ENCODE assay signal across 23 cellular contexts in the genomic region with DNA sequence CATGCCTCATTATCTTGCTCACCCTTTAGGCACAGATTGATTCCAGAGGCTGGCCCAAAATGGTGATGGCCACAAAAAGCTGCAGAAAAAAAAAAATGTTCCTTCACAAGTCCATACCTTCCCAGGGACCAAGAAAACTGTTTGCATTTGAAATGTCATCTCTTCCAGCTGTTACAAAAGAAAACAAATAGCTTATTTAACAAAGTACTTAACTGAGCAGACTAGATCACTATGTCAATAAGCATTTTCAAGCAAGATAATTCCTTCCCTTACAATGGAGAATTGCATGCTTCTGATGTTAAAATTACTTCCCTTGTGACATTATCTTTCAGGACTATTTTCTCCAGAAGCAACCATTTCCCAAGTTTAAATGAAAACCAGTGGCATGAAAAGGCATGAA.
DNase-seq lines count a peak whose midpoint lies in the region; ATAC-seq and TF ChIP-seq lines count a peak whose summit lies in the region.
"Had no signal": no experiment of that assay in that cellular context is flagged by ENCODE, and none has a peak within 500 bp of the region (broad histone marks: within the 10 kb centered on the region; RNA-seq: fewer than 3 reads in every experiment).

No MANE protein-coding gene starts in this region.

- ATAC-seq in lower lobe of right lung (no peak), GM21737 (IDR thresholded peaks at IDR 0.05; ENCODE audit: unreplicated experiment) (no peak)
- ATAC-seq: natural killer cell had no signal

- H3K9me3 Mint-ChIP-seq in brain, result peaks cover 0 to 2% (median 0%) of the 10 kb centered on the region in 5 experiments
- H3K9me3 Mint-ChIP-seq: natural killer cell had no signal

- peak overlapping the region in 4 of 5 experiments; percentile 36 to 93 (median 81) for H3K27ac Mint-ChIP-seq in brain
- H3K27ac Mint-ChIP-seq: natural killer cell had no signal

- no peak overlapping the region for H3K4me3 ChIP-seq in LNCaP clone FGC (ENCODE audit: low read depth, low read length)
- no peak overlapping the region for H3K4me3 ChIP-seq in lower lobe of right lung
- H3K4me3 ChIP-seq: prostate gland had no signal

- H3K4me1 ChIP-seq in lower lobe of right lung, result no peaks in the 10 kb centered on the region
- H3K4me1 ChIP-seq: prostate gland had no signal

- no peaks in the 10 kb centered on the region for H3K27me3 Mint-ChIP-seq in brain

- DNase-seq in DMS153 treated with DMSO at 0.1 percent for 48 hours (lab: John Stamatoyannopoulos, UW; ENCODE audit: unreplicated experiment), result peak; percentile 48
- peak; percentile 44 for DNase-seq in LNCaP clone FGC (ENCODE audit: low read depth)
- peak; percentile 47 for DNase-seq in NCI-H2196 (lab: John Stamatoyannopoulos, UW; ENCODE audit: unreplicated experiment)
- no peak for DNase-seq in activated CD4-positive, CD25-positive, alpha-beta regulatory T cell (lab: John Stamatoyannopoulos, UW)
- no peak for DNase-seq in GM19240 (ENCODE audit: insufficient read length, low spot score)
- no peak for DNase-seq in lower lobe of right lung
- DNase-seq: activated naive CD4-positive, alpha-beta T cell; activated T-cell treated with anti-CD3 and anti-CD28 coated beads for 4 hours; anterior cingulate cortex; cerebellar nuclear complex; head of caudate nucleus; islet precursor cell; mammary epithelial cell; natural killer cell; NCI-H226; OCI-M1; SK-N-SH; small intestine; stimulated activated CD4-positive, alpha-beta T cell treated with anti-CD3 and anti-CD28 coated beads, Interleukin-4, amount 100 ng/mL, for 4 hours; stimulated activated CD8-positive, alpha-beta memory T cell treated with anti-CD3 and anti-CD28 coated beads, Interleukin-4, amount 100 ng/mL, for 48 hours had no signal

- H3K36me3 ChIP-seq in lower lobe of right lung, result no peaks in the 10 kb centered on the region
- H3K36me3 ChIP-seq: prostate gland had no signal

- H3K9me3 ChIP-seq in lower lobe of right lung, result no peaks in the 10 kb centered on the region
- H3K9me3 ChIP-seq: prostate gland, SK-N-SH had no signal

- TF ChIP-seq CTCF in LNCaP clone FGC (IDR thresholded peaks at IDR 0.05; ENCODE audit: control insufficient read depth, extremely low read depth, insufficient read depth), result no peak
- TF ChIP-seq CTCF in brain (conservative IDR thresholded peaks at IDR 0.05), result no peak
- no peak for TF ChIP-seq CTCF in lower lobe of right lung (IDR thresholded peaks at IDR 0.05)

- intact Hi-C loops in lower lobe of right lung (cut with DNase I), result no loop called here

- no peaks in the 10 kb centered on the region for H3K27me3 ChIP-seq in lower lobe of right lung (ENCODE audit: low read depth)

- no peaks in the 10 kb centered on the region for H3K36me3 Mint-ChIP-seq in brain
- H3K36me3 Mint-ChIP-seq: natural killer cell had no signal

- H3K4me1 Mint-ChIP-seq in brain, result peaks cover 48% of the 10 kb centered on the region
- H3K4me1 Mint-ChIP-seq: natural killer cell had no signal

- peak overlapping the region in 1 of 5 experiments; percentile 61 for H3K4me3 Mint-ChIP-seq in brain
- H3K4me3 Mint-ChIP-seq: natural killer cell had no signal

- H3K27ac ChIP-seq in lower lobe of right lung, result no peak overlapping the region
- H3K27ac ChIP-seq: prostate gland had no signal

Comparison
In these comparisons a context has a peak if more than half of its experiments do, and no peak if none do; other contexts are left out.
1. DNase-seq: peak in DMS153 treated with DMSO at 0.1 percent for 48 hours (single experiment), LNCaP clone FGC (single experiment) and NCI-H2196 (single experiment); none in activated CD4-positive, CD25-positive, alpha-beta regulatory T cell (0 of 4), GM19240 (single experiment) and lower lobe of right lung (single experiment).